12 cellular contexts compared by ENCODE assay signal in the genomic region with DNA sequence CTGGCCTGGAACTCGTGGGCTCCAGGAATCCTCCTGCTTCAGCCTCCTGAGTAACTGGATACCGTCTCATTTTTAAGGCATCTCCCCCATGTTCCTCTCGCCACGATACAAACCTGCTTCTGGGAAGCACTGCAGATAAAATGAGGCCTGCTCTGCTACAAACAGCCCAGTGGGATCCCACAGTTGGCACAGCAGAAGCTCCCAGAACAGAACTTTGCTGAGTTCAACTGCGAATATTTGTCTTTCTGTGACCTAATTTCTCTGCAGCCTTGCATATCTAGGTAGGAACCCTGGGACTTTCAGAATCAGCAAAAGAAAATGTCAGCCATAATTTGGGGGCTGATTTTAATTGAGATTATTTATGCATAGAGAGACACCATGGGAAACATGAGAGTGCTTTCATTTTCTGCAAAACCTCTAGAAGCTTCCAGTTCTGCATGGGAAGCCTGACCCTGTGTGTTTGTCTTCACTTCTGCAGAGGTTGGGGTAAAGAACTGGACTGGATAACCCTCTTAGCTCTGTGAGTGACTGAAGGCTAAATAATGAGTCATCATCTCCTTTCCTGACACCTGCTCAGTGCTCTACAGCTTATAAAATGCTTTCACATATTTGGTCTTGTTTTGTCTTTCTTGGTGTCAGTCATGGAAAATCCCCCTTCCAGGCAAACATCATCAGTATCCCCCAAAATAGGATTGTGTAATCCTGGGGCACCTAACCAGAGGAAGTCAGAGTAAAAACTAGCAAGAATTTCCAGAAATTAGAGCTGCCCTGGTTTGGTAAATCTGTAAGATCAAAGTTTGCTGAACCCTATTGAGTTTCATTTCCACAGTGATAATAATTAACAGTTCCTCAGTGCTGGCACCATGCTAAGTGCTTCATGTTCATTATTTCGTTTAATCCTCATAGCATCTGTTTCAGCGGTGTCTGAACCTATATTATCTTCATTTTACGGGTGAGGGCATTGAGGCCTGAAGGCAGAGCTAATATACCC.
DNase-seq lines count a peak whose midpoint lies in the region; ATAC-seq and TF ChIP-seq lines count a peak whose summit lies in the region.
"Had no signal": no experiment of that assay in that cellular context is flagged by ENCODE, and none has a peak within 500 bp of the region (broad histone marks: within the 10 kb centered on the region; RNA-seq: fewer than 3 reads in every experiment).

No MANE protein-coding gene starts in this region.

- POLR2A ChIA-PET in OCI-LY7 (lab: Charles Lee): interaction anchor here (0.6 to 0.9 kb wide), 2 partner anchors 272 to 482 kb away, joined by 3 read pairs; no protein-coding TSS in a partner anchor

- H3K27me3 Mint-ChIP-seq in effector memory CD8-positive, alpha-beta T cell: peaks cover 4 to 12% of the 10 kb centered on the region in 2 donors

- peaks cover 21% of the 10 kb centered on the region for H3K27me3 ChIP-seq in left ventricle myocardium inferior (ENCODE audit: low read depth)
- H3K27me3 ChIP-seq: adrenal gland had no signal

- H3K9me3 Mint-ChIP-seq in effector memory CD8-positive, alpha-beta T cell: no peaks in the 10 kb centered on the region

- no peak for TF ChIP-seq CTCF in OCI-LY7 (conservative IDR thresholded peaks at IDR 0.05; ENCODE audit: low read length)
- no peak for TF ChIP-seq CTCF in left ventricle myocardium inferior (IDR thresholded peaks at IDR 0.05; ENCODE audit: borderline replicate concordance)

- no TSS peak for BruUV-seq in OCI-LY7 (replicated peaks; lab: Mats Ljungman, UMichigan)

- no peak overlapping the region for H3K27ac Mint-ChIP-seq in effector memory CD8-positive, alpha-beta T cell

- no peaks in the 10 kb centered on the region for H3K36me3 Mint-ChIP-seq in effector memory CD8-positive, alpha-beta T cell (ENCODE audit: insufficient read depth)

- no peaks in the 10 kb centered on the region for H4K20me1 ChIP-seq in OCI-LY7 (ENCODE audit: insufficient read depth, low read length)

- intact Hi-C loops in OCI-LY7 (cut with micrococcal nuclease; ENCODE audit: unreplicated experiment): no loop called here
- intact Hi-C loops in left ventricle myocardium inferior (cut with micrococcal nuclease): no loop called here

- no peak overlapping the region for H3K27ac ChIP-seq in OCI-LY7 (ENCODE audit: low read depth, low read length, poor library complexity, severe bottlenecking)
- H3K27ac ChIP-seq in left ventricle myocardium inferior (replicated peaks): no peak overlapping the region
- H3K27ac ChIP-seq: adrenal gland, psoas muscle had no signal

- no peak overlapping the region for H3K4me2 ChIP-seq in OCI-LY7 (ENCODE audit: low read length)

- no peak for DNase-seq in effector memory CD8-positive, alpha-beta T cell
- no peak for DNase-seq in OCI-LY7 (ENCODE audit: low spot score)
- DNase-seq in left ventricle myocardium inferior: no peak
- no peak for DNase-seq in NCI-H1105 (lab: John Stamatoyannopoulos, UW)
- DNase-seq in islet precursor cell: no peak
- DNase-seq: activated CD4-positive, alpha-beta T cell treated with anti-CD3 and anti-CD28 coated beads for 1 hour; adrenal gland; psoas muscle; Right ventricle myocardium superior had no signal

- CTCF ChIA-PET in OCI-LY7 (lab: Charles Lee; ENCODE audit: unreplicated experiment): no interaction called here

- H3K9me3 ChIP-seq in OCI-LY7 (ENCODE audit: low read length) (no peaks in the 10 kb centered on the region), left ventricle myocardium inferior (replicated peaks) (peaks cover 6% of the 10 kb centered on the region)
- H3K9me3 ChIP-seq: adrenal gland had no signal

- ATAC-seq in GM18861 (IDR thresholded peaks at IDR 0.05; ENCODE audit: unreplicated experiment): peak; percentile 93
- peak; percentile 77 for ATAC-seq in GM21529 (IDR thresholded peaks at IDR 0.05; ENCODE audit: unreplicated experiment)
- peak; percentile 93 for ATAC-seq in HG03159 (IDR thresholded peaks at IDR 0.05; ENCODE audit: unreplicated experiment)
- ATAC-seq in effector memory CD8-positive, alpha-beta T cell (replicated peaks): peak; percentile 26
- ATAC-seq: psoas muscle had no signal

- H3K9me2 ChIP-seq in OCI-LY7 (ENCODE audit: insufficient read depth, low read length): no peaks in the 10 kb centered on the region

- H3K4me1 ChIP-seq in OCI-LY7 (ENCODE audit: insufficient read depth, low read length, poor library complexity, severe bottlenecking) (no peaks in the 10 kb centered on the region), left ventricle myocardium inferior (no peaks in the 10 kb centered on the region)
- H3K4me1 ChIP-seq: adrenal gland, psoas muscle had no signal

- H3K4me3 ChIP-seq in OCI-LY7 (ENCODE audit: low read depth, low read length, poor library complexity, severe bottlenecking): no peak overlapping the region
- H3K4me3 ChIP-seq in left ventricle myocardium inferior: no peak overlapping the region
- H3K4me3 ChIP-seq: adrenal gland, psoas muscle had no signal

- H3K4me3 Mint-ChIP-seq in effector memory CD8-positive, alpha-beta T cell: no peak overlapping the region

- no peaks in the 10 kb centered on the region for H3K36me3 ChIP-seq in OCI-LY7 (ENCODE audit: insufficient read depth, low read length)
- H3K36me3 ChIP-seq in left ventricle myocardium inferior: no peaks in the 10 kb centered on the region
- H3K36me3 ChIP-seq: adrenal gland had no signal

- no peak overlapping the region for H2AFZ ChIP-seq in OCI-LY7 (ENCODE audit: low read length)

- no peaks in the 10 kb centered on the region for H3K79me2 ChIP-seq in OCI-LY7 (ENCODE audit: insufficient read depth, low read depth, low read length)

- no peaks in the 10 kb centered on the region for H3K4me1 Mint-ChIP-seq in effector memory CD8-positive, alpha-beta T cell (ENCODE audit: low read depth in 2 of 2)

Comparison
In these comparisons a context has a peak if more than half of its experiments do, and no peak if none do; other contexts are left out.
1. ATAC-seq: peak in every context shown above with its lines; median percentile 93 in GM18861; 93 in HG03159; 77 in GM21529; 26 in effector memory CD8-positive, alpha-beta T cell.